1 cellular context compared by ENCODE assay signal in genomic region chr11:64337538-64338249, GRCh38.
TF ChIP-seq lines count a peak whose summit lies in the region.

No MANE protein-coding gene starts in this region.

TF ChIP-seq in HepG2, 621 proteins besides CTCF, POLR2A, EP300 and RAD21:
- peak; percentile 95 for TF ChIP-seq ZNF768 (CRISPR knock-in tag; IDR thresholded peaks at IDR 0.05)
- TF ChIP-seq ZMYM3 (CRISPR knock-in tag; IDR thresholded peaks at IDR 0.05) = peak; percentile 65; the same call in 1 of the 2 replicates
- TF ChIP-seq MATR3 (CRISPR knock-in tag; IDR thresholded peaks at IDR 0.05) = no peak
- TF ChIP-seq ZNF530 (CRISPR knock-in tag; IDR thresholded peaks at IDR 0.05; ENCODE audit: low read depth) = no peak
- TF ChIP-seq HIC2 (CRISPR knock-in tag; IDR thresholded peaks at IDR 0.05; ENCODE audit: low read depth) = no peak
- TF ChIP-seq CEBPB (IDR thresholded peaks at IDR 0.05; ENCODE audit: borderline replicate concordance, low read depth, low read length) = 0 out of 2 replicates have a peak, but pooled peaks have one; percentile 41
- no peak for TF ChIP-seq SP140L (CRISPR knock-in tag; IDR thresholded peaks at IDR 0.05; ENCODE audit: borderline replicate concordance)
- TF ChIP-seq E2F5 (CRISPR knock-in tag; conservative IDR thresholded peaks at IDR 0.05) = no peak
- TF ChIP-seq ATF7 (IDR thresholded peaks at IDR 0.05) = peak; percentile 88
- TF ChIP-seq ATF7 (CRISPR knock-in tag; IDR thresholded peaks at IDR 0.05) = no peak
